ENCODE assay signal across 26 cellular contexts in the genomic region with DNA sequence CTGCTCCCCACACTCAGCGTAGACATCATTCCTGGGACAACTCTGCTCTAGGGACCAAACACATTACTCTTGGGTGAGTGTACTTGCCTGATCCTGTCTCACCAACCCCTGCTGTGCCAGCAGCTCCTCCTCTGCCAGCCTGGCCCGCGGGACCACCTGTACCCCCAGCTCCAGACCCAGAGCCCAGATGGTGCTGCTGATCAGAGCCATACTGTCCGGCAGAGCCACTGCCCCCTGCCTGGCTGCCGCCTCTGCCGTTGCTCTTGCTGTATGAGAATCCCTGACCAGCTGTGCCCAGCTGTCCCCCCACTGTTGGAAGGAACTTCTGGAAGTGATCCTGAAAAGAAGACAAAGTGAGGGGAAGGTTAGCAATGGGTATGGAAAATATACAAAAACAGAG. TPM values are rescaled to one million over a fixed set of nuclear protein-coding genes. Genes with fewer than 3 reads are reported as not detected.
DNase-seq lines count a peak whose midpoint lies in the region; ATAC-seq and TF ChIP-seq lines count a peak whose summit lies in the region.
"Had no signal": no experiment of that assay in that cellular context is flagged by ENCODE, and none has a peak within 500 bp of the region (broad histone marks: within the 10 kb centered on the region; RNA-seq: fewer than 3 reads in every experiment).

No MANE protein-coding gene starts in this region.

- ATAC-seq in psoas muscle = peak in 2 of 4 donors; percentile 11 to 25
- no peak for ATAC-seq in HG02885 (IDR thresholded peaks at IDR 0.05; ENCODE audit: poor library complexity, unreplicated experiment)
- ATAC-seq in left cardiac atrium = no peak
- ATAC-seq in GM18907 (IDR thresholded peaks at IDR 0.05; ENCODE audit: unreplicated experiment) = no peak

- no peak for DNase-seq in activated naive CD4-positive, alpha-beta T cell treated with anti-CD3 and anti-CD28 coated beads, Interleukin-2, amount 10 ng/mL, durations not matched to agents 7 days and 5 days
- no peak for DNase-seq in activated naive CD4-positive, alpha-beta T cell (lab: John Stamatoyannopoulos, UW)
- no peak for DNase-seq in psoas muscle
- DNase-seq in NCI-H1048 (lab: John Stamatoyannopoulos, UW) = no peak
- DNase-seq in left cardiac atrium = no peak
- DNase-seq: AML-193; C1 segment of cervical spinal cord; CD8-positive, alpha-beta memory T cell; GM23248; HCEC 1CT; Karpas-422; NCI-H1092 treated with DMSO at 0.1 percent for 48 hours; NCI-H1436 treated with DMSO at 0.1 percent for 48 hours; NCI-H1930; NCI-H345; NCI-H524 treated with DMSO at 0.1 percent for 48 hours; OCI-M1; T-helper 1 cell had no signal

- peaks cover 22% of the 10 kb centered on the region for H3K27me3 Mint-ChIP-seq in activated naive CD4-positive, alpha-beta T cell treated with anti-CD3 and anti-CD28 coated beads, Interleukin-2, amount 10 ng/mL, durations not matched to agents 7 days and 5 days
- H3K27me3 Mint-ChIP-seq: CD8-positive, alpha-beta memory T cell; IgD-negative memory B cell had no signal

- H3K27ac ChIP-seq in iPS-20b (ENCODE audit: low read length) = no peak overlapping the region
- peak overlapping the region; percentile 98 for H3K27ac ChIP-seq in psoas muscle
- H3K27ac ChIP-seq: GM23248, SJCRH30 had no signal

- no peaks in the 10 kb centered on the region for H3K9me3 Mint-ChIP-seq in activated naive CD4-positive, alpha-beta T cell treated with anti-CD3 and anti-CD28 coated beads, Interleukin-2, amount 10 ng/mL, durations not matched to agents 7 days and 5 days
- H3K9me3 Mint-ChIP-seq: CD8-positive, alpha-beta memory T cell; IgD-negative memory B cell had no signal

- intact Hi-C loops in psoas muscle (cut with DNase I) (loop anchor here in 1 of 2 donors (2.0 kb wide), 1 partner anchor 58 kb away; no protein-coding TSS in a partner anchor), left cardiac atrium (cut with DNase I) (no loop called here)

- no peaks in the 10 kb centered on the region for H3K9me3 ChIP-seq in iPS-20b (ENCODE audit: insufficient read depth, low read depth, low read length)
- no peaks in the 10 kb centered on the region for H3K9me3 ChIP-seq in psoas muscle
- H3K9me3 ChIP-seq: SJCRH30 had no signal

- H3K9ac ChIP-seq in iPS-20b (ENCODE audit: low read depth, low read length) = peak overlapping the region; percentile 27; the same call in 1 of the 2 replicates
- H3K9ac ChIP-seq: GM23248 had no signal

- H3K27ac Mint-ChIP-seq in activated naive CD4-positive, alpha-beta T cell treated with anti-CD3 and anti-CD28 coated beads, Interleukin-2, amount 10 ng/mL, durations not matched to agents 7 days and 5 days = peak overlapping the region; percentile 22
- H3K27ac Mint-ChIP-seq: CD8-positive, alpha-beta memory T cell; IgD-negative memory B cell had no signal

- no peaks in the 10 kb centered on the region for H3K36me3 Mint-ChIP-seq in activated naive CD4-positive, alpha-beta T cell treated with anti-CD3 and anti-CD28 coated beads, Interleukin-2, amount 10 ng/mL, durations not matched to agents 7 days and 5 days
- H3K36me3 Mint-ChIP-seq: CD8-positive, alpha-beta memory T cell; IgD-negative memory B cell had no signal

- no peaks in the 10 kb centered on the region for H3K4me1 Mint-ChIP-seq in activated naive CD4-positive, alpha-beta T cell treated with anti-CD3 and anti-CD28 coated beads, Interleukin-2, amount 10 ng/mL, durations not matched to agents 7 days and 5 days
- H3K4me1 Mint-ChIP-seq: CD8-positive, alpha-beta memory T cell; IgD-negative memory B cell had no signal

- CTCF ChIA-PET in activated naive CD4-positive, alpha-beta T cell treated with anti-CD3 and anti-CD28 coated beads, Interleukin-2, amount 10 ng/mL, durations not matched to agents 7 days and 5 days (lab: Charles Lee) = interaction anchor here (1.0 kb wide), 1 partner anchor 9 kb away, joined by 4 read pairs; no protein-coding TSS in a partner anchor

- no peaks in the 10 kb centered on the region for H3K27me3 ChIP-seq in iPS-20b (ENCODE audit: insufficient read depth, low read length)
- no peaks in the 10 kb centered on the region for H3K27me3 ChIP-seq in psoas muscle (ENCODE audit: insufficient read depth in 3 of 3, low read length in 2 of 3)
- H3K27me3 ChIP-seq: SJCRH30 had no signal

- H3K4me1 ChIP-seq in iPS-20b (ENCODE audit: insufficient read depth, low read length) (no peaks in the 10 kb centered on the region; the same call in 1 of the 2 replicates), psoas muscle (peaks cover 36% of the 10 kb centered on the region)
- H3K4me1 ChIP-seq: SJCRH30 had no signal

- no peak for TF ChIP-seq CTCF in psoas muscle (IDR thresholded peaks at IDR 0.05)

- H3K4me3 Mint-ChIP-seq in activated naive CD4-positive, alpha-beta T cell treated with anti-CD3 and anti-CD28 coated beads, Interleukin-2, amount 10 ng/mL, durations not matched to agents 7 days and 5 days = no peak overlapping the region
- H3K4me3 Mint-ChIP-seq: CD8-positive, alpha-beta memory T cell; IgD-negative memory B cell had no signal

- WGBS in psoas muscle, 3 donors = 31 to 46% (median 41%) methylated on average over 6 of the region's 6 CpGs

- H3K36me3 ChIP-seq in iPS-20b (ENCODE audit: insufficient read depth, low read depth, low read length) = no peaks in the 10 kb centered on the region
- peaks cover 0 to 59% of the 10 kb centered on the region in 2 donors for H3K36me3 ChIP-seq in psoas muscle (ENCODE audit: insufficient read depth in 1 of 2, low read depth in 1 of 2)
- H3K36me3 ChIP-seq: SJCRH30 had no signal

- H3K4me3 ChIP-seq in iPS-20b (ENCODE audit: low read length) (no peak overlapping the region), psoas muscle (peak overlapping the region; percentile 53)
- H3K4me3 ChIP-seq: GM23248, SJCRH30 had no signal

RNA-seq across cellular contexts. Expression of gene MYOZ1, which starts 6.9 kb away (rescaled TPM):
- total RNA-seq in psoas muscle (1,000 to 10,000 TPM in 3 of 4 donors, 100 to 1,000 TPM in 1; 805 to 1,915 (median 1,417) TPM), left cardiac atrium (10 to 100 TPM in 1 of 2 donors, 1 to 10 TPM in 1; 2.1 to 13.1 TPM)
- 1,000 to 10,000 TPM in 1 of 3 donors, 100 to 1,000 TPM in 2; 318 to 1,157 (median 878) TPM for polyA plus RNA-seq in psoas muscle
- total RNA-seq: A172; CD8-positive, alpha-beta memory T cell; MCF 10A had no signal
- polyA plus RNA-seq: AG04450; CD8-positive, alpha-beta memory T cell; IgD-negative memory B cell had no signal

RNA-seq across cellular contexts. Expression of gene SYNPO2L, which starts 21.4 kb away (rescaled TPM):
- total RNA-seq in psoas muscle (100 to 1,000 TPM; 132 to 289 (median 185) TPM), left cardiac atrium (100 to 1,000 TPM; 165 to 219 TPM)
- 10 to 100 TPM in 2 of 3 donors, 1 to 10 TPM in 1; 8.8 to 60.7 (median 27.3) TPM for polyA plus RNA-seq in psoas muscle
- total RNA-seq: A172; CD8-positive, alpha-beta memory T cell; MCF 10A had no signal
- polyA plus RNA-seq: CD8-positive, alpha-beta memory T cell; IgD-negative memory B cell had no signal

RNA-seq across cellular contexts. Expression of gene USP54, which starts 43.3 kb away (rescaled TPM):
- total RNA-seq in psoas muscle (100 to 1,000 TPM in 2 of 4 donors, 10 to 100 TPM in 2; 47.7 to 216 (median 110) TPM), left cardiac atrium (10 to 100 TPM; 30.5 to 47.8 TPM)
- polyA plus RNA-seq in psoas muscle = 10 to 100 TPM; 32.6 to 94.3 (median 65.9) TPM

Comparison
In these comparisons a context has a peak if more than half of its experiments do, and no peak if none do; other contexts are left out.
1. RNA of gene MYOZ1, which starts 6.9 kb away (total RNA-seq): 805 to 1,915 TPM in psoas muscle; 2.1 to 13.1 TPM in left cardiac atrium; every median in the first group is over 10 times any median in the second.